In genomic region chr21:33031562-33031961, GRCh38 we compare ENCODE assay signal across 33 cellular contexts. TPM values are rescaled to one million over a fixed set of nuclear protein-coding genes. Genes with fewer than 3 reads are reported as not detected.
"Had no signal": no experiment of that assay in that cellular context is flagged by ENCODE, and none has a peak within 500 bp of the region (broad histone marks: within the 10 kb centered on the region; RNA-seq: fewer than 3 reads in every experiment).

No MANE protein-coding gene starts in this region.

- H3K9me3 ChIP-seq: heart left ventricle, left ventricle myocardium inferior, mucosa of descending colon, right atrium auricular region, stomach, suprapubic skin, thoracic aorta, tibial artery, upper lobe of right lung had no signal

- DNase-seq: heart left ventricle; immature natural killer cell; kidney; left colon; left ventricle myocardium inferior; mesendoderm; midbrain; mucosa of descending colon; naive thymus-derived CD8-positive, alpha-beta T cell; stimulated activated CD4-positive, alpha-beta T cell treated with anti-CD3 and anti-CD28 coated beads, Interleukin-12 subunit alpha, Interleukin-12 subunit beta, amount 100 ng/mL, for 4 hours; stimulated activated CD4-positive, alpha-beta T cell treated with anti-CD3 and anti-CD28 coated beads, Interleukin-15, amount 100 ng/mL, for 24 hours; stimulated activated CD4-positive, alpha-beta T cell treated with anti-CD3 and anti-CD28 coated beads, Interleukin-2, amount 100 ng/mL, for 24 hours; stimulated activated CD4-positive, alpha-beta T cell treated with anti-CD3 and anti-CD28 coated beads, Interleukin-4, amount 100 ng/mL, for 1 hour; stimulated activated naive B cell treated with anti-CD40 and anti-IgM and Interleukin-4, amounts not matched to agents 10 μg/mL and 1 μg/mL and 100 μg/mL, for 72 hours; stimulated activated naive CD8-positive, alpha-beta T cell treated with anti-CD3 and anti-CD28 coated beads, Interleukin-15, Interleukin-2, amounts not matched to agents 100 U/mL and 50 U/mL, for 24 hours; stomach; tibial artery; trophoblast cell; upper lobe of right lung had no signal

- H2AFZ ChIP-seq: parathyroid adenoma had no signal

- H3K36me3 ChIP-seq: heart left ventricle, left ventricle myocardium inferior, right atrium auricular region, stomach, suprapubic skin, thoracic aorta, tibial artery, upper lobe of right lung had no signal

- ATAC-seq: heart left ventricle; left colon; mucosa of descending colon; naive thymus-derived CD8-positive, alpha-beta T cell; stimulated activated naive B cell treated with anti-CD40 and anti-IgM and Interleukin-4, amounts not matched to agents 10 μg/mL and 1 μg/mL and 100 μg/mL, for 72 hours; stimulated activated naive CD8-positive, alpha-beta T cell treated with anti-CD3 and anti-CD28 coated beads, Interleukin-15, Interleukin-2, amounts not matched to agents 100 U/mL and 50 U/mL, for 24 hours; upper lobe of right lung had no signal

- H3K4me1 ChIP-seq: parathyroid adenoma had no signal

- H3K9ac ChIP-seq: parathyroid adenoma had no signal

- FAIRE-seq: islet of Langerhans, kidney, urothelium cell line had no signal

- H3K27ac ChIP-seq: heart left ventricle, left ventricle myocardium inferior, parathyroid adenoma, right atrium auricular region, stomach, suprapubic skin, thoracic aorta, tibial artery, upper lobe of right lung had no signal

- H3K4me3 ChIP-seq: heart left ventricle, left ventricle myocardium inferior, lung, mucosa of descending colon, right atrium auricular region, stomach, suprapubic skin, thoracic aorta, tibial artery, upper lobe of right lung had no signal

- H3K79me2 ChIP-seq: parathyroid adenoma had no signal

RNA-seq across cellular contexts. Expression of gene OLIG2, which starts 5.8 kb away (rescaled TPM):
- total RNA-seq: heart left ventricle; kidney; left colon; left ventricle myocardium inferior; lower leg skin; mucosa of descending colon; myocyte; naive thymus-derived CD8-positive, alpha-beta T cell; posterior vena cava; pulmonary artery endothelial cell; renal cortical epithelial cell; right atrium auricular region; skeletal muscle tissue; stomach; suprapubic skin; thoracic aorta; upper lobe of right lung had no signal

RNA-seq across cellular contexts. Expression of gene OLIG1, which starts 38.4 kb away (rescaled TPM):
- total RNA-seq: left colon; mucosa of descending colon; myocyte; naive thymus-derived CD8-positive, alpha-beta T cell; osteocyte; posterior vena cava; pulmonary artery endothelial cell; renal cortical epithelial cell; right atrium auricular region; skeletal muscle tissue; stomach; thoracic aorta had no signal
